ENCODE assay signal across 8 cellular contexts in genomic region chr6:150685860-150686259, GRCh38.
DNase-seq lines count a peak whose midpoint lies in the region; ATAC-seq, FAIRE-seq and TF ChIP-seq lines count a peak whose summit lies in the region.

No MANE protein-coding gene starts in this region.

- no peak for TF ChIP-seq POLR2A in K562 (conservative IDR thresholded peaks at IDR 0.05)

- BruUV-seq in K562 (replicated peaks; lab: Mats Ljungman, UMichigan) = no TSS peak

- H3K36me3 ChIP-seq in BE2C (no peaks in the 10 kb centered on the region), RWPE2 (ENCODE audit: low read depth) (no peaks in the 10 kb centered on the region), K562 (ENCODE audit: control insufficient read depth, insufficient read depth, low read length) (no peaks in the 10 kb centered on the region)

- no peaks in the 10 kb centered on the region for H3K9me3 ChIP-seq in BE2C
- no peaks in the 10 kb centered on the region for H3K9me3 ChIP-seq in RWPE2 (ENCODE audit: severe bottlenecking)
- H3K9me3 ChIP-seq in K562 (replicated peaks; ENCODE audit: control insufficient read depth, insufficient read depth, low read depth, low read length) = no peaks in the 10 kb centered on the region

- DNase-seq in BE2C (peak; percentile 50), RWPE2 (ENCODE audit: low spot score) (no peak), K562 (ENCODE audit: extremely low read depth in 1 of 4, low spot score in 3 of 4) (peak; percentile 71 to 89 (median 82)), myocyte (ENCODE audit: low read depth) (peak; percentile 4), putamen (ENCODE audit: low spot score) (no peak)

- TF ChIP-seq CTCF in BE2C (IDR thresholded peaks at IDR 0.05; ENCODE audit: low read depth, low read length) = peak; percentile 67
- peak; percentile 48 for TF ChIP-seq CTCF in RWPE2 (IDR thresholded peaks at IDR 0.05; ENCODE audit: poor library complexity, severe bottlenecking)
- peak; percentile 85 to 98 (median 85) for TF ChIP-seq CTCF in K562 (IDR thresholded peaks at IDR 0.05 in 2 of 3, conservative IDR thresholded peaks at IDR 0.05 in 1 of 3; ENCODE audit: insufficient read depth in 2 of 3, low read depth in 1 of 3, low read length in 3 of 3)

- H3K4me3 ChIP-seq in BE2C (ENCODE audit: low read depth, low read length) = no peak overlapping the region
- H3K4me3 ChIP-seq in RWPE2 (ENCODE audit: severe bottlenecking) = no peak overlapping the region
- no peak overlapping the region for H3K4me3 ChIP-seq in K562

- TF ChIP-seq EP300 in K562 (IDR thresholded peaks at IDR 0.05; ENCODE audit: low read length) = no peak

- WGBS in K562 (ENCODE audit: insufficient coverage, low coverage, missing lambda C conversion rate) = 21% methylated on average over 4 of the region's 4 CpGs

- H3K27ac ChIP-seq in RWPE2 (ENCODE audit: poor library complexity, severe bottlenecking) = no peak overlapping the region
- no peak overlapping the region for H3K27ac ChIP-seq in K562 (ENCODE audit: extremely low read depth, low read depth, low read length)

- intact Hi-C loops in K562 (cut with micrococcal nuclease) = loop anchor here (2.0 to 5.0 kb wide), 3 partner anchors 56 to 129 kb away; no protein-coding TSS in a partner anchor

- CTCF ChIA-PET in K562 (lab: Yijun Ruan, JAX; ENCODE audit: low intra/inter-chr PET ratio) = interaction anchor here (1.6 kb wide), 1 partner anchor 129 kb away, joined by 7 read pairs; no protein-coding TSS in a partner anchor

- H3K27me3 ChIP-seq in BE2C (no peaks in the 10 kb centered on the region), RWPE2 (ENCODE audit: insufficient read depth, poor library complexity, severe bottlenecking) (no peaks in the 10 kb centered on the region), K562 (ENCODE audit: control insufficient read depth in 2 of 2, insufficient read depth in 2 of 2, low read length in 2 of 2) (peaks cover 31 to 49% of the 10 kb centered on the region in 2 experiments; a peak in 4 of 5 replicates)

- peak; percentile 31 to 63; a peak in 3 of 4 replicates for TF ChIP-seq RAD21 in K562 (CRISPR knock-in tag; conservative IDR thresholded peaks at IDR 0.05 in 1 of 2, IDR thresholded peaks at IDR 0.05 in 1 of 2)

- no peak overlapping the region for H2AFZ ChIP-seq in K562 (ENCODE audit: low read depth, low read length)

- no peaks in the 10 kb centered on the region for H3K9me1 ChIP-seq in K562 (ENCODE audit: control insufficient read depth, insufficient read depth, low read length)

- ATAC-seq in GM18498 (IDR thresholded peaks at IDR 0.05; ENCODE audit: unreplicated experiment) (peak; percentile 77), HG03135 (IDR thresholded peaks at IDR 0.05; ENCODE audit: unreplicated experiment) (peak; percentile 83), RWPE2 (ENCODE audit: low read depth) (peak; percentile 46; the same call in 1 of the 3 replicates), K562 (peak; percentile 100), HG03139 (IDR thresholded peaks at IDR 0.05; ENCODE audit: unreplicated experiment) (no peak)

- in situ Hi-C loops in K562 (cut with MboI) = no loop called here

- H4K20me1 ChIP-seq in K562 (replicated peaks; ENCODE audit: control insufficient read depth, insufficient read depth, low read length) = no peaks in the 10 kb centered on the region

- H3K4me1 ChIP-seq in BE2C (no peaks in the 10 kb centered on the region), RWPE2 (ENCODE audit: insufficient read depth, poor library complexity, severe bottlenecking) (no peaks in the 10 kb centered on the region), K562 (replicated peaks in 1 of 2; ENCODE audit: control insufficient read depth in 2 of 2, insufficient read depth in 2 of 2, low read length in 2 of 2) (no peaks in the 10 kb centered on the region)

- POLR2A ChIA-PET in K562 (lab: Yijun Ruan, JAX) = interaction anchor here (0.7 to 1.1 kb wide), 3 partner anchors 10 to 206 kb away, joined by 3 to 4 read pairs (median 4); no protein-coding TSS in a partner anchor

- no peak overlapping the region for H3K9ac ChIP-seq in K562 (ENCODE audit: insufficient read depth in 1 of 2, low read depth in 2 of 2, low read length in 2 of 2)

- peak; percentile 93 for FAIRE-seq in K562 (lab: Jason Lieb, UNC)

- H3K79me2 ChIP-seq in K562 (ENCODE audit: control insufficient read depth, insufficient read depth, low read length) = no peaks in the 10 kb centered on the region

- no peak overlapping the region for H3K4me2 ChIP-seq in K562 (ENCODE audit: insufficient read depth, low read length)

TF ChIP-seq in K562, 482 proteins besides CTCF, POLR2A, EP300 and RAD21 (continues in another document):
- TF ChIP-seq HNRNPUL1 (IDR thresholded peaks at IDR 0.05; ENCODE audit: low read length) (no peak), SMAD3 (CRISPR knock-in tag; conservative IDR thresholded peaks at IDR 0.05) (no peak), TAF7 (tag; IDR thresholded peaks at IDR 0.05) (no peak), SMARCE1 (IDR thresholded peaks at IDR 0.05) (no peak), ZNF584 (CRISPR knock-in tag; IDR thresholded peaks at IDR 0.05; ENCODE audit: low read depth) (no peak)
- TF ChIP-seq, protein P1, sequence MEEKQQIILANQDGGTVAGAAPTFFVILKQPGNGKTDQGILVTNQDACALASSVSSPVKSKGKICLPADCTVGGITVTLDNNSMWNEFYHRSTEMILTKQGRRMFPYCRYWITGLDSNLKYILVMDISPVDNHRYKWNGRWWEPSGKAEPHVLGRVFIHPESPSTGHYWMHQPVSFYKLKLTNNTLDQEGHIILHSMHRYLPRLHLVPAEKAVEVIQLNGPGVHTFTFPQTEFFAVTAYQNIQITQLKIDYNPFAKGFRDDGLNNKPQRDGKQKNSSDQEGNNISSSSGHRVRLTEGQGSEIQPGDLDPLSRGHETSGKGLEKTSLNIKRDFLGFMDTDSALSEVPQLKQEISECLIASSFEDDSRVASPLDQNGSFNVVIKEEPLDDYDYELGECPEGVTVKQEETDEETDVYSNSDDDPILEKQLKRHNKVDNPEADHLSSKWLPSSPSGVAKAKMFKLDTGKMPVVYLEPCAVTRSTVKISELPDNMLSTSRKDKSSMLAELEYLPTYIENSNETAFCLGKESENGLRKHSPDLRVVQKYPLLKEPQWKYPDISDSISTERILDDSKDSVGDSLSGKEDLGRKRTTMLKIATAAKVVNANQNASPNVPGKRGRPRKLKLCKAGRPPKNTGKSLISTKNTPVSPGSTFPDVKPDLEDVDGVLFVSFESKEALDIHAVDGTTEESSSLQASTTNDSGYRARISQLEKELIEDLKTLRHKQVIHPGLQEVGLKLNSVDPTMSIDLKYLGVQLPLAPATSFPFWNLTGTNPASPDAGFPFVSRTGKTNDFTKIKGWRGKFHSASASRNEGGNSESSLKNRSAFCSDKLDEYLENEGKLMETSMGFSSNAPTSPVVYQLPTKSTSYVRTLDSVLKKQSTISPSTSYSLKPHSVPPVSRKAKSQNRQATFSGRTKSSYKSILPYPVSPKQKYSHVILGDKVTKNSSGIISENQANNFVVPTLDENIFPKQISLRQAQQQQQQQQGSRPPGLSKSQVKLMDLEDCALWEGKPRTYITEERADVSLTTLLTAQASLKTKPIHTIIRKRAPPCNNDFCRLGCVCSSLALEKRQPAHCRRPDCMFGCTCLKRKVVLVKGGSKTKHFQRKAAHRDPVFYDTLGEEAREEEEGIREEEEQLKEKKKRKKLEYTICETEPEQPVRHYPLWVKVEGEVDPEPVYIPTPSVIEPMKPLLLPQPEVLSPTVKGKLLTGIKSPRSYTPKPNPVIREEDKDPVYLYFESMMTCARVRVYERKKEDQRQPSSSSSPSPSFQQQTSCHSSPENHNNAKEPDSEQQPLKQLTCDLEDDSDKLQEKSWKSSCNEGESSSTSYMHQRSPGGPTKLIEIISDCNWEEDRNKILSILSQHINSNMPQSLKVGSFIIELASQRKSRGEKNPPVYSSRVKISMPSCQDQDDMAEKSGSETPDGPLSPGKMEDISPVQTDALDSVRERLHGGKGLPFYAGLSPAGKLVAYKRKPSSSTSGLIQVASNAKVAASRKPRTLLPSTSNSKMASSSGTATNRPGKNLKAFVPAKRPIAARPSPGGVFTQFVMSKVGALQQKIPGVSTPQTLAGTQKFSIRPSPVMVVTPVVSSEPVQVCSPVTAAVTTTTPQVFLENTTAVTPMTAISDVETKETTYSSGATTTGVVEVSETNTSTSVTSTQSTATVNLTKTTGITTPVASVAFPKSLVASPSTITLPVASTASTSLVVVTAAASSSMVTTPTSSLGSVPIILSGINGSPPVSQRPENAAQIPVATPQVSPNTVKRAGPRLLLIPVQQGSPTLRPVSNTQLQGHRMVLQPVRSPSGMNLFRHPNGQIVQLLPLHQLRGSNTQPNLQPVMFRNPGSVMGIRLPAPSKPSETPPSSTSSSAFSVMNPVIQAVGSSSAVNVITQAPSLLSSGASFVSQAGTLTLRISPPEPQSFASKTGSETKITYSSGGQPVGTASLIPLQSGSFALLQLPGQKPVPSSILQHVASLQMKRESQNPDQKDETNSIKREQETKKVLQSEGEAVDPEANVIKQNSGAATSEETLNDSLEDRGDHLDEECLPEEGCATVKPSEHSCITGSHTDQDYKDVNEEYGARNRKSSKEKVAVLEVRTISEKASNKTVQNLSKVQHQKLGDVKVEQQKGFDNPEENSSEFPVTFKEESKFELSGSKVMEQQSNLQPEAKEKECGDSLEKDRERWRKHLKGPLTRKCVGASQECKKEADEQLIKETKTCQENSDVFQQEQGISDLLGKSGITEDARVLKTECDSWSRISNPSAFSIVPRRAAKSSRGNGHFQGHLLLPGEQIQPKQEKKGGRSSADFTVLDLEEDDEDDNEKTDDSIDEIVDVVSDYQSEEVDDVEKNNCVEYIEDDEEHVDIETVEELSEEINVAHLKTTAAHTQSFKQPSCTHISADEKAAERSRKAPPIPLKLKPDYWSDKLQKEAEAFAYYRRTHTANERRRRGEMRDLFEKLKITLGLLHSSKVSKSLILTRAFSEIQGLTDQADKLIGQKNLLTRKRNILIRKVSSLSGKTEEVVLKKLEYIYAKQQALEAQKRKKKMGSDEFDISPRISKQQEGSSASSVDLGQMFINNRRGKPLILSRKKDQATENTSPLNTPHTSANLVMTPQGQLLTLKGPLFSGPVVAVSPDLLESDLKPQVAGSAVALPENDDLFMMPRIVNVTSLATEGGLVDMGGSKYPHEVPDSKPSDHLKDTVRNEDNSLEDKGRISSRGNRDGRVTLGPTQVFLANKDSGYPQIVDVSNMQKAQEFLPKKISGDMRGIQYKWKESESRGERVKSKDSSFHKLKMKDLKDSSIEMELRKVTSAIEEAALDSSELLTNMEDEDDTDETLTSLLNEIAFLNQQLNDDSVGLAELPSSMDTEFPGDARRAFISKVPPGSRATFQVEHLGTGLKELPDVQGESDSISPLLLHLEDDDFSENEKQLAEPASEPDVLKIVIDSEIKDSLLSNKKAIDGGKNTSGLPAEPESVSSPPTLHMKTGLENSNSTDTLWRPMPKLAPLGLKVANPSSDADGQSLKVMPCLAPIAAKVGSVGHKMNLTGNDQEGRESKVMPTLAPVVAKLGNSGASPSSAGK (IDR thresholded peaks at IDR 0.05) = no peak

Comparison
In these comparisons a context has a peak if more than half of its experiments do, and no peak if none do; other contexts are left out.
1. DNase-seq: peak in BE2C (single experiment), K562 (4 of 4) and myocyte (single experiment); none in RWPE2 (single experiment) and putamen (single experiment).
2. Peak in every context shown above with its lines, with median percentiles within 50 percentile points of each other: CTCF ChIP-seq.